In the genomic region with DNA sequence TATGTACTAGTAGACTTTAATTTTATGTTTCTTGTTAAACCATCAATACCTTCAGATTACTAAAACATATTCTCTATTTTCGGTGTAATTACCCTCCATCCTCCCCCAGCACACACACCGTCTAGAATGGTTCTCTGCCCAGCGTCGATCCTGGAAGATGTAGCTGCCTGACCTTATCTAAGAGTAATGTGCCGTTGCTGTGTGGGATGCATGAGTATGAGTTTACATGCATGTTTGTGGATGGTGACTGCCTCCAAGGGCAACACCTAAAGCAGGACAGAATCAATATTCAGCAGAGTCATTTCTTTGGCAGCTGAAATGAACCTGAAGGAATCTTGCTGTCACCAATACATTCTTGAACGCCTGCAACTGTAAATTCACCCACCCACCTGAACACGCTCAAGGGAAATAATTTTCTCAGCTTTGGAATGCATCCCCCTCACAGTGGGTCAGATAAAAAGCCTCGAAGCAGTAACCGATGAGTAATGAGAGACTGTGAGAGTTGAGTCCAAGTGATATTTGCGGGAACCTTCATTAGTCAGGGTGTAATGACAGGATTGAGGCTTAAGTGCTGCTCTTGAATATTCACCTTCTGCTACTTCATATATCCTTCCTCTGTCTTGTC, we compare ENCODE assay signal across 23 cellular contexts.
DNase-seq lines count a peak whose midpoint lies in the region; ATAC-seq and TF ChIP-seq lines count a peak whose summit lies in the region.
"Had no signal": no experiment of that assay in that cellular context is flagged by ENCODE, and none has a peak within 500 bp of the region (broad histone marks: within the 10 kb centered on the region; RNA-seq: fewer than 3 reads in every experiment).

No MANE protein-coding gene starts in this region.

- no peaks in the 10 kb centered on the region for H3K4me1 ChIP-seq in rectal smooth muscle tissue (ENCODE audit: control insufficient read depth, insufficient read depth, low read length)
- H3K4me1 ChIP-seq: ascending aorta, lower lobe of right lung had no signal

- H3K36me3 Mint-ChIP-seq in glutamatergic neuron (ENCODE audit: unreplicated experiment), result no peaks in the 10 kb centered on the region

- no peaks in the 10 kb centered on the region for H3K27me3 Mint-ChIP-seq in glutamatergic neuron (ENCODE audit: unreplicated experiment)
- H3K27me3 Mint-ChIP-seq: activated T-cell treated with anti-CD3 and anti-CD28 coated beads, Interleukin-2, amount 50 U/mL, for 24 hours; B cell; effector memory CD8-positive, alpha-beta T cell had no signal

- no peaks in the 10 kb centered on the region for H3K9me3 Mint-ChIP-seq in glutamatergic neuron (ENCODE audit: unreplicated experiment)
- H3K9me3 Mint-ChIP-seq: activated naive CD4-positive, alpha-beta T cell treated with anti-CD3 and anti-CD28 coated beads for 36 hours; activated T-cell treated with anti-CD3 and anti-CD28 coated beads, Interleukin-2, amount 50 U/mL, for 24 hours; effector memory CD8-positive, alpha-beta T cell had no signal

- peak overlapping the region; percentile 3 for H3K27ac ChIP-seq in rectal smooth muscle tissue (ENCODE audit: low read depth, low read length)
- H3K27ac ChIP-seq: lower lobe of right lung had no signal

- no peak overlapping the region for H3K9ac ChIP-seq in rectal smooth muscle tissue (ENCODE audit: low read length)

- no peak overlapping the region for H3K27ac Mint-ChIP-seq in glutamatergic neuron (ENCODE audit: unreplicated experiment)
- H3K27ac Mint-ChIP-seq: activated naive CD4-positive, alpha-beta T cell treated with anti-CD3 and anti-CD28 coated beads for 36 hours; activated T-cell treated with anti-CD3 and anti-CD28 coated beads, Interleukin-2, amount 50 U/mL, for 24 hours; B cell; effector memory CD8-positive, alpha-beta T cell had no signal

- no peaks in the 10 kb centered on the region for H3K4me1 Mint-ChIP-seq in glutamatergic neuron (ENCODE audit: low read depth, unreplicated experiment)
- H3K4me1 Mint-ChIP-seq: B cell had no signal

- TF ChIP-seq CTCF in fibroblast of mammary gland (conservative IDR thresholded peaks at IDR 0.05; ENCODE audit: control insufficient read depth, insufficient read depth, low read depth, low read length), result no peak
- TF ChIP-seq CTCF in glutamatergic neuron (IDR thresholded peaks at IDR 0.05; ENCODE audit: partially characterized antibody, unreplicated experiment), result no peak

- H3K4me3 Mint-ChIP-seq in glutamatergic neuron (ENCODE audit: unreplicated experiment), result no peak overlapping the region
- H3K4me3 Mint-ChIP-seq: activated naive CD4-positive, alpha-beta T cell treated with anti-CD3 and anti-CD28 coated beads for 36 hours; activated T-cell treated with anti-CD3 and anti-CD28 coated beads, Interleukin-2, amount 50 U/mL, for 24 hours; B cell; effector memory CD8-positive, alpha-beta T cell had no signal

- peak; percentile 67 for DNase-seq in HCEC 1CT
- peak; percentile 61 for DNase-seq in RPMI7951 (ENCODE audit: low read depth)
- peak; percentile 63 for DNase-seq in fibroblast of mammary gland (ENCODE audit: low read depth)
- no peak for DNase-seq in SKM-1 (lab: John Stamatoyannopoulos, UW; ENCODE audit: unreplicated experiment)
- no peak for DNase-seq in glutamatergic neuron
- DNase-seq in NCI-H1436 (lab: John Stamatoyannopoulos, UW), result no peak
- DNase-seq: activated naive CD4-positive, alpha-beta T cell treated with anti-CD3 and anti-CD28 coated beads for 36 hours; activated T-cell treated with anti-CD3 and anti-CD28 coated beads, Interleukin-2, amount 50 U/mL, for 24 hours; Caco-2; effector memory CD8-positive, alpha-beta T cell; lower lobe of right lung; NCI-H187; NCI-H510A; RPMI8226; stimulated activated CD4-positive, alpha-beta T cell treated with anti-CD3 and anti-CD28 coated beads, Interleukin-15, amount 100 ng/mL, for 24 hours; substantia nigra; T1000 had no signal

- no peak for ATAC-seq in HG03045 (IDR thresholded peaks at IDR 0.05; ENCODE audit: unreplicated experiment)
- ATAC-seq: effector memory CD8-positive, alpha-beta T cell; K562; lower lobe of right lung had no signal

- H3K27me3 ChIP-seq in rectal smooth muscle tissue (ENCODE audit: control insufficient read depth, insufficient read depth, low read length), result no peaks in the 10 kb centered on the region
- H3K27me3 ChIP-seq: ascending aorta had no signal

- H3K4me3 ChIP-seq in fibroblast of mammary gland (ENCODE audit: control insufficient read depth, low read depth, low read length) (no peak overlapping the region), rectal smooth muscle tissue (ENCODE audit: low read length) (no peak overlapping the region)
- H3K4me3 ChIP-seq: ascending aorta, HAP-1, K562, lower lobe of right lung had no signal

- no peaks in the 10 kb centered on the region for H3K36me3 ChIP-seq in rectal smooth muscle tissue (ENCODE audit: control insufficient read depth, insufficient read depth, low read length)
- H3K36me3 ChIP-seq: ascending aorta, HAP-1, lower lobe of right lung had no signal

Comparison
In these comparisons a context has a peak if more than half of its experiments do, and no peak if none do; other contexts are left out.
1. DNase-seq: peak in HCEC 1CT (single experiment), RPMI7951 (single experiment) and fibroblast of mammary gland (single experiment); none in SKM-1 (single experiment), glutamatergic neuron (single experiment) and NCI-H1436 (single experiment).